In genomic region chr5:51027276-51027675, GRCh38 we compare ENCODE assay signal across 31 cellular contexts.
"Had no signal": no experiment of that assay in that cellular context is flagged by ENCODE, and none has a peak within 500 bp of the region (broad histone marks: within the 10 kb centered on the region; RNA-seq: fewer than 3 reads in every experiment).

No MANE protein-coding gene starts in this region.

- H3K36me3 ChIP-seq: neural progenitor cell, ovary, right lobe of liver, sigmoid colon, spleen, stomach, thoracic aorta, thyroid gland, tibial nerve, upper lobe of left lung, vagina had no signal

- H3K4me3 ChIP-seq: neural progenitor cell, ovary, psoas muscle, right lobe of liver, sigmoid colon, skin epidermis, smooth muscle cell, spleen, stomach, thoracic aorta, thyroid gland, tibial nerve, upper lobe of left lung, vagina had no signal

- H3K9me3 Mint-ChIP-seq: nephron progenitor cell, neural progenitor cell had no signal

- H2AFZ ChIP-seq: neural progenitor cell, parathyroid adenoma had no signal

- H3K27ac Mint-ChIP-seq: naive thymus-derived CD4-positive, alpha-beta T cell; natural killer cell; nephron progenitor cell; neural progenitor cell; progenitor cell of endocrine pancreas; stimulated activated naive B cell treated with anti-CD40 and anti-IgM and Interleukin-4, amounts not matched to agents 10 μg/mL and 1 μg/mL and 100 μg/mL, for 72 hours; stimulated activated naive CD8-positive, alpha-beta T cell treated with anti-CD3 and anti-CD28 coated beads, Interleukin-15, Interleukin-2, amounts not matched to agents 100 ng/mL and 50 ng/mL, for 24 hours had no signal

- H3K27ac ChIP-seq: neural progenitor cell, ovary, parathyroid adenoma, psoas muscle, right lobe of liver, sigmoid colon, skin epidermis, spleen, stomach, thoracic aorta, thyroid gland, tibial nerve, upper lobe of left lung, vagina had no signal

- H3K4me1 ChIP-seq: neural progenitor cell, parathyroid adenoma, psoas muscle, right lobe of liver, sigmoid colon, spleen, stomach, thyroid gland, tibial nerve, upper lobe of left lung, vagina had no signal

- H3K79me2 ChIP-seq: parathyroid adenoma had no signal

- DNase-seq: naive thymus-derived CD4-positive, alpha-beta T cell; natural killer cell; nephron progenitor cell; occipital lobe; ovary; posterior cingulate gyrus; psoas muscle; right cardiac atrium; right lobe of liver; sigmoid colon; spleen; stimulated activated CD4-positive, alpha-beta T cell treated with anti-CD3 and anti-CD28 coated beads, Interleukin-12 subunit alpha, Interleukin-12 subunit beta, amount 100 ng/mL, for 4 hours; stimulated activated CD4-positive, alpha-beta T cell treated with anti-CD3 and anti-CD28 coated beads, Interleukin-1b, Interleukin-23, amount 100 ng/mL, for 48 hours; stimulated activated CD4-positive, alpha-beta T cell treated with anti-CD3 and anti-CD28 coated beads, Interleukin-4, amount 100 ng/mL, for 1 hour; stimulated activated CD4-positive, alpha-beta T cell treated with anti-CD3 and anti-CD28 coated beads, Interleukin-4, amount 100 ng/mL, for 4 hours; stimulated activated CD8-positive, alpha-beta memory T cell treated with anti-CD3 and anti-CD28 coated beads, Interleukin-4, amount 100 ng/mL, for 48 hours; stimulated activated naive B cell treated with anti-CD40 and anti-IgM and Interleukin-4, amounts not matched to agents 10 μg/mL and 1 μg/mL and 100 μg/mL, for 72 hours; stimulated activated naive CD4-positive, alpha-beta T cell treated with Interleukin-2 at 50 U/mL for 16 hours; stomach; thyroid gland; trophoblast cell; upper lobe of left lung had no signal

- H3K27me3 Mint-ChIP-seq: stimulated activated naive B cell treated with anti-CD40 and anti-IgM and Interleukin-4, amounts not matched to agents 10 μg/mL and 1 μg/mL and 100 μg/mL, for 72 hours had no signal

- H3K4me1 Mint-ChIP-seq: naive thymus-derived CD4-positive, alpha-beta T cell; natural killer cell; nephron progenitor cell; neural progenitor cell; stimulated activated naive B cell treated with anti-CD40 and anti-IgM and Interleukin-4, amounts not matched to agents 10 μg/mL and 1 μg/mL and 100 μg/mL, for 72 hours had no signal

- H3K27me3 ChIP-seq: neural progenitor cell, ovary, right lobe of liver, sigmoid colon, spleen, stomach, thyroid gland, tibial nerve, upper lobe of left lung, vagina had no signal

- H3K9me3 ChIP-seq: ovary, psoas muscle, right lobe of liver, sigmoid colon, spleen, stomach, thoracic aorta, thyroid gland, tibial nerve, upper lobe of left lung, vagina had no signal

- H3K9ac ChIP-seq: neural progenitor cell, parathyroid adenoma had no signal

- ATAC-seq: naive thymus-derived CD4-positive, alpha-beta T cell; natural killer cell; psoas muscle; right cardiac atrium; right lobe of liver; stimulated activated naive B cell treated with anti-CD40 and anti-IgM and Interleukin-4, amounts not matched to agents 10 μg/mL and 1 μg/mL and 100 μg/mL, for 72 hours had no signal

- H3K4me3 Mint-ChIP-seq: naive thymus-derived CD4-positive, alpha-beta T cell; natural killer cell; nephron progenitor cell; neural progenitor cell; stimulated activated naive B cell treated with anti-CD40 and anti-IgM and Interleukin-4, amounts not matched to agents 10 μg/mL and 1 μg/mL and 100 μg/mL, for 72 hours; stimulated activated naive CD8-positive, alpha-beta T cell treated with anti-CD3 and anti-CD28 coated beads, Interleukin-15, Interleukin-2, amounts not matched to agents 100 ng/mL and 50 ng/mL, for 24 hours had no signal

- H3K36me3 Mint-ChIP-seq: naive thymus-derived CD4-positive, alpha-beta T cell; neural progenitor cell; stimulated activated naive B cell treated with anti-CD40 and anti-IgM and Interleukin-4, amounts not matched to agents 10 μg/mL and 1 μg/mL and 100 μg/mL, for 72 hours had no signal

- H3K4me2 ChIP-seq: neural progenitor cell, smooth muscle cell had no signal
